Comparison of ENCODE assay signal across 20 cellular contexts in the genomic region with DNA sequence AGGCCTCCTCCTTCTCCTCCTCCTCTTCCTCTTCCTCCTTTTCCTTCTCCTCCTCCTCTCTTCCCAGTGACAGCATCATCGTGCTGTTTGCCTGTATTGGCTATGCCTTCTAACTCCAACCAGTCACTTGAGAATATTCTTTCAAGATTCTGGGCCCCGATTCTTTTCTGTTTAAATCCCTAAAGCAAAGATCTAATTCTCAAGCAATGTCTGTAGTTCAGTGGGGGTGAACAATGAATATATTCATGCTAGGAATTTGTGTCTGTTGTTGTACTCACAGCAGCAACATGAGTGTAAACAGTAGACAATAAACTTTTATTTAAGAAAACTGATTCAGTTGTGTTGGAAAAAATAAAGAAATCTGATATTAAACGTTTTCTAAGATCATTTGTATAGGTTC. TPM values are rescaled to one million over a fixed set of nuclear protein-coding genes. Genes with fewer than 3 reads are reported as not detected.
DNase-seq lines count a peak whose midpoint lies in the region; ATAC-seq and TF ChIP-seq lines count a peak whose summit lies in the region.
"Had no signal": no experiment of that assay in that cellular context is flagged by ENCODE, and none has a peak within 500 bp of the region (broad histone marks: within the 10 kb centered on the region; RNA-seq: fewer than 3 reads in every experiment).

No MANE protein-coding gene starts in this region.

- H3K9me2 ChIP-seq in GM23338 (ENCODE audit: insufficient read depth) = no peaks in the 10 kb centered on the region

- no peaks in the 10 kb centered on the region; the same call in 1 of the 2 replicates for H3F3A ChIP-seq in GM23338 (replicated peaks; ENCODE audit: low read depth)

- H3K36me3 ChIP-seq in CD8-positive, alpha-beta T cell (ENCODE audit: insufficient read depth, low read length) = peaks cover 16% of the 10 kb centered on the region
- peaks cover 26% of the 10 kb centered on the region for H3K36me3 ChIP-seq in GM23338 (ENCODE audit: insufficient read depth)

- H3K4me2 ChIP-seq in GM23338 = no peak overlapping the region

- H3K27me3 ChIP-seq in CD8-positive, alpha-beta T cell (ENCODE audit: insufficient read depth, low read length) = no peaks in the 10 kb centered on the region
- H3K27me3 ChIP-seq in GM23338 (ENCODE audit: insufficient read depth) = no peaks in the 10 kb centered on the region
- H3K27me3 ChIP-seq: tibial artery had no signal

- no peak overlapping the region for H3K4me3 ChIP-seq in CD8-positive, alpha-beta T cell (ENCODE audit: low read depth, low read length)
- no peak overlapping the region for H3K4me3 ChIP-seq in GM23338
- H3K4me3 ChIP-seq: tibial artery had no signal

- TF ChIP-seq CTCF in CD8-positive, alpha-beta T cell (IDR thresholded peaks at IDR 0.05) = no peak
- TF ChIP-seq CTCF in GM23338 (conservative IDR thresholded peaks at IDR 0.05; ENCODE audit: low read depth in 2 of 2) = no peak
- TF ChIP-seq CTCF in nephron progenitor cell (IDR thresholded peaks at IDR 0.05) = no peak

- H3K36me3 Mint-ChIP-seq in CD8-positive, alpha-beta T cell = peaks cover 75% of the 10 kb centered on the region
- H3K36me3 Mint-ChIP-seq in GM23338 (ENCODE audit: low read depth) (peaks cover 33% of the 10 kb centered on the region), nephron progenitor cell (ENCODE audit: low read depth) (peaks cover 51% of the 10 kb centered on the region)

- no peaks in the 10 kb centered on the region for H3K4me1 ChIP-seq in CD8-positive, alpha-beta T cell (ENCODE audit: insufficient read depth, low read length)
- no peaks in the 10 kb centered on the region for H3K4me1 ChIP-seq in GM23338 (ENCODE audit: insufficient read depth)
- H3K4me1 ChIP-seq: tibial artery had no signal

- H3K4me3 Mint-ChIP-seq in CD8-positive, alpha-beta T cell = no peak overlapping the region
- H3K4me3 Mint-ChIP-seq in GM23338 (no peak overlapping the region), nephron progenitor cell (no peak overlapping the region)

- no peaks in the 10 kb centered on the region for H3K9me3 ChIP-seq in CD8-positive, alpha-beta T cell (ENCODE audit: low read length)
- H3K9me3 ChIP-seq: tibial artery had no signal

- CTCF ChIA-PET in CD8-positive, alpha-beta T cell (lab: Charles Lee) = no interaction called here

- H2AFZ ChIP-seq in GM23338 = no peak overlapping the region

- no peaks in the 10 kb centered on the region for H3K9me3 Mint-ChIP-seq in CD8-positive, alpha-beta T cell
- no peaks in the 10 kb centered on the region for H3K9me3 Mint-ChIP-seq in GM23338
- H3K9me3 Mint-ChIP-seq in nephron progenitor cell = no peaks in the 10 kb centered on the region

- H3K4me1 Mint-ChIP-seq in CD8-positive, alpha-beta T cell (ENCODE audit: low read depth) = no peaks in the 10 kb centered on the region
- H3K4me1 Mint-ChIP-seq in GM23338 = no peaks in the 10 kb centered on the region
- no peaks in the 10 kb centered on the region for H3K4me1 Mint-ChIP-seq in nephron progenitor cell

- ATAC-seq in CD8-positive, alpha-beta T cell = no peak
- no peak for ATAC-seq in GM23338
- no peak for ATAC-seq in GM19397 (IDR thresholded peaks at IDR 0.05; ENCODE audit: unreplicated experiment)
- ATAC-seq: left ventricle myocardium superior had no signal

- H4K20me1 ChIP-seq in GM23338 (replicated peaks; ENCODE audit: insufficient read depth) = 0 out of 2 replicates have a peak, but pooled peaks cover 3% of the 10 kb centered on the region

- no peaks in the 10 kb centered on the region for H3K79me2 ChIP-seq in GM23338 (replicated peaks; ENCODE audit: insufficient read depth)

- DNase-seq in CD8-positive, alpha-beta T cell = no peak
- DNase-seq in GM23338 (ENCODE audit: low spot score) (no peak), nephron progenitor cell (no peak), anterior cingulate cortex (lab: John Stamatoyannopoulos, UW) (no peak), NCI-H146 treated with DMSO at 0.1 percent for 48 hours (lab: John Stamatoyannopoulos, UW; ENCODE audit: unreplicated experiment) (no peak)
- DNase-seq in activated effector memory CD4-positive, alpha-beta T cell treated with Interleukin-2 at 50 U/mL for 16 hours = no peak
- DNase-seq: activated CD4-positive, CD25-positive, alpha-beta regulatory T cell treated with anti-CD3 and anti-CD28 coated beads, Interleukin-2, amount 50 U/mL, for 72 hours; activated gamma-delta T cell; aorta; DMS79; Kasumi-1; left ventricle myocardium superior; NCI-H1930; NCI-H69; small intestine; stimulated activated naive CD4-positive, alpha-beta T cell; tibial artery had no signal

- no peak overlapping the region for H3K27ac ChIP-seq in CD8-positive, alpha-beta T cell (ENCODE audit: low read depth, low read length)
- H3K27ac ChIP-seq in GM23338 (ENCODE audit: low read depth) (peak overlapping the region; percentile 40; the same call in 1 of the 2 replicates), cingulate gyrus (ENCODE audit: low read depth, low read length) (peak overlapping the region; percentile 90)
- H3K27ac ChIP-seq: epithelial cell of prostate, tibial artery had no signal

- POLR2A ChIA-PET in CD8-positive, alpha-beta T cell (lab: Charles Lee) = no interaction called here

- intact Hi-C loops in CD8-positive, alpha-beta T cell (cut with DNase I, micrococcal nuclease) = no loop called here

- peak overlapping the region; percentile 42 for H3K27ac Mint-ChIP-seq in CD8-positive, alpha-beta T cell
- no peak overlapping the region for H3K27ac Mint-ChIP-seq in GM23338
- H3K27ac Mint-ChIP-seq in nephron progenitor cell = peak overlapping the region; percentile 23

- H3K27me3 Mint-ChIP-seq in CD8-positive, alpha-beta T cell (ENCODE audit: low read depth) = no peaks in the 10 kb centered on the region
- H3K27me3 Mint-ChIP-seq in GM23338 (ENCODE audit: insufficient read depth, low read depth, poor library complexity) = no peaks in the 10 kb centered on the region
- H3K27me3 Mint-ChIP-seq in nephron progenitor cell (ENCODE audit: low read depth, poor library complexity) = no peaks in the 10 kb centered on the region

TF ChIP-seq in GM23338, 12 proteins besides CTCF, POLR2A, EP300 and RAD21 (continues in another document):
- TF ChIP-seq EZH2 (IDR thresholded peaks at IDR 0.05; ENCODE audit: low read depth, unreplicated experiment) (no peak), STAT1 (IDR thresholded peaks at IDR 0.05; ENCODE audit: unreplicated experiment) (no peak), NANOG (IDR thresholded peaks at IDR 0.05; ENCODE audit: borderline replicate concordance) (no peak), ZNF331 (CRISPR knock-in tag; IDR thresholded peaks at IDR 0.05; ENCODE audit: low read depth) (no peak), EZH2phosphoT487 (IDR thresholded peaks at IDR 0.05; ENCODE audit: unreplicated experiment) (no peak)

RNA-seq across cellular contexts. Expression of gene NUDT5, which starts 30.7 kb away (rescaled TPM):
- 10 to 100 TPM; 12.1 to 13.6 TPM for total RNA-seq in CD8-positive, alpha-beta T cell
- total RNA-seq in GM23338 (2014; rRNA removed; shearing (Covaris generic)) = 94.3 and 107 TPM in 2 replicates
- 254 and 255 TPM in 2 replicates for polyA plus RNA-seq in GM23338 (2016; fragmentation: Nextera tagmentation; extraction: Ambion mirVana)

RNA-seq across cellular contexts. Expression of gene CDC123, which starts 31.0 kb away (rescaled TPM):
- total RNA-seq in CD8-positive, alpha-beta T cell = 10 to 100 TPM; 45.3 to 55.0 TPM
- total RNA-seq in GM23338 (2014; rRNA removed; shearing (Covaris generic)) = 158 and 175 TPM in 2 replicates
- 164 and 179 TPM in 2 replicates for polyA plus RNA-seq in GM23338 (2016; fragmentation: Nextera tagmentation; extraction: Ambion mirVana)

RNA-seq across cellular contexts. Expression of gene SEC61A2, which starts 35.6 kb away (rescaled TPM):
- total RNA-seq in CD8-positive, alpha-beta T cell = 10 to 100 TPM; 10.2 to 14.5 TPM
- 17.6 and 18.2 TPM in 2 replicates for total RNA-seq in GM23338 (2014; rRNA removed; shearing (Covaris generic))
- 5.6 and 8.7 TPM in 2 replicates for polyA plus RNA-seq in GM23338 (2016; fragmentation: Nextera tagmentation; extraction: Ambion mirVana)
